13 cellular contexts compared by ENCODE assay signal in genomic region chr5:38672059-38672791, GRCh38.
DNase-seq lines count a peak whose midpoint lies in the region; ATAC-seq and TF ChIP-seq lines count a peak whose summit lies in the region.
"Had no signal": no experiment of that assay in that cellular context is flagged by ENCODE, and none has a peak within 500 bp of the region (broad histone marks: within the 10 kb centered on the region; RNA-seq: fewer than 3 reads in every experiment).

No MANE protein-coding gene starts in this region.

- no peaks in the 10 kb centered on the region for H3K36me3 ChIP-seq in WERI-Rb-1
- H3K36me3 ChIP-seq: gastroesophageal sphincter had no signal

- ATAC-seq in GM18867 (IDR thresholded peaks at IDR 0.05; ENCODE audit: unreplicated experiment): no peak
- ATAC-seq: activated CD4-positive, CD25-positive, alpha-beta regulatory T cell treated with anti-CD3 and anti-CD28 coated beads, Interleukin-2, amount 50 U/mL, for 24 hours; gastroesophageal sphincter; left ventricle myocardium superior had no signal

- H3K4me3 ChIP-seq in fibroblast of mammary gland (ENCODE audit: control insufficient read depth, low read depth, low read length) (no peak overlapping the region), WERI-Rb-1 (ENCODE audit: low read depth, low read length) (no peak overlapping the region)
- H3K4me3 ChIP-seq: gastroesophageal sphincter had no signal

- no peaks in the 10 kb centered on the region for H3K27me3 ChIP-seq in WERI-Rb-1 (ENCODE audit: insufficient read depth, low read depth, severe bottlenecking)
- H3K27me3 ChIP-seq: gastroesophageal sphincter had no signal

- H3K27ac ChIP-seq in WERI-Rb-1: no peak overlapping the region
- H3K27ac ChIP-seq: gastroesophageal sphincter had no signal

- peak; percentile 22 for DNase-seq in NCI-H345 (lab: John Stamatoyannopoulos, UW)
- no peak for DNase-seq in NCI-H345 treated with DMSO at 0.1 percent for 48 hours (lab: John Stamatoyannopoulos, UW; ENCODE audit: unreplicated experiment)
- peak; percentile 70 for DNase-seq in RPMI7951 (ENCODE audit: low read depth)
- peak; percentile 73 for DNase-seq in fibroblast of mammary gland (ENCODE audit: low read depth)
- DNase-seq in smooth muscle cell of the brain vasculature (ENCODE audit: low read depth, low spot score): peak; percentile 88
- no peak for DNase-seq in cerebellar nuclear complex (lab: John Stamatoyannopoulos, UW)
- no peak for DNase-seq in WERI-Rb-1
- DNase-seq: ACHN, left ventricle myocardium superior, SIG-M5 had no signal

- no peak for TF ChIP-seq CTCF in fibroblast of mammary gland (conservative IDR thresholded peaks at IDR 0.05; ENCODE audit: control insufficient read depth, insufficient read depth, low read depth, low read length)
- no peak for TF ChIP-seq CTCF in WERI-Rb-1 (IDR thresholded peaks at IDR 0.05; ENCODE audit: low read depth, low read length)

- no peaks in the 10 kb centered on the region for H3K9me3 ChIP-seq in WERI-Rb-1 (ENCODE audit: severe bottlenecking)
- H3K9me3 ChIP-seq: gastroesophageal sphincter had no signal

Comparison
In these comparisons a context has a peak if more than half of its experiments do, and no peak if none do; other contexts are left out.
1. DNase-seq: peak in NCI-H345 (single experiment), RPMI7951 (single experiment), fibroblast of mammary gland (single experiment) and smooth muscle cell of the brain vasculature (single experiment); none in NCI-H345 treated with DMSO at 0.1 percent for 48 hours (single experiment), cerebellar nuclear complex (0 of 2) and WERI-Rb-1 (single experiment).